ENCODE assay signal across 12 cellular contexts in genomic region chr1:226697608-226698544, GRCh38. TPM values are rescaled to one million over a fixed set of nuclear protein-coding genes. Genes with fewer than 3 reads are reported as not detected.
DNase-seq lines count a peak whose midpoint lies in the region; ATAC-seq, FAIRE-seq and TF ChIP-seq lines count a peak whose summit lies in the region.
"Had no signal": no experiment of that assay in that cellular context is flagged by ENCODE, and none has a peak within 500 bp of the region (broad histone marks: within the 10 kb centered on the region; RNA-seq: fewer than 3 reads in every experiment).

No MANE protein-coding gene starts in this region.

- H3K56ac ChIP-seq in IMR-90 (ENCODE audit: extremely low read depth, insufficient read depth, low read length), result no peak overlapping the region

- no peak overlapping the region for H3K27ac Mint-ChIP-seq in GM23338
- H3K27ac Mint-ChIP-seq: H9, WTC11 had no signal

- H3K9me3 Mint-ChIP-seq in GM23338, result no peaks in the 10 kb centered on the region

- intact Hi-C loops in IMR-90 (cut with micrococcal nuclease) (no loop called here), esophagus squamous epithelium (cut with DNase I) (no loop called here)

- H3K36me3 Mint-ChIP-seq in GM23338 (ENCODE audit: low read depth), result no peaks in the 10 kb centered on the region
- H3K36me3 Mint-ChIP-seq: WTC11 had no signal

- no peak overlapping the region for H4K8ac ChIP-seq in IMR-90 (ENCODE audit: low read depth in 2 of 2, low read length in 2 of 2)

- H3K4me1 Mint-ChIP-seq in GM23338, result peaks cover 18% of the 10 kb centered on the region

- ATAC-seq in A549 (peak; percentile 26 to 27; a peak in 1 of 6 replicates), GM19351 (IDR thresholded peaks at IDR 0.05; ENCODE audit: unreplicated experiment) (peak; percentile 4), IMR-90 (ENCODE audit: low read depth) (no peak), HG03095 (IDR thresholded peaks at IDR 0.05; ENCODE audit: unreplicated experiment) (no peak), GM23338 (no peak)
- ATAC-seq: WTC11 had no signal

- no peaks in the 10 kb centered on the region; the same call in 1 of the 2 replicates for H3F3A ChIP-seq in GM23338 (replicated peaks; ENCODE audit: low read depth)

- TF ChIP-seq CTCF in A549 (IDR thresholded peaks at IDR 0.05) (no peak), IMR-90 (conservative IDR thresholded peaks at IDR 0.05; ENCODE audit: low read depth, low read length) (no peak), esophagus squamous epithelium (IDR thresholded peaks at IDR 0.05) (no peak), GM23338 (conservative IDR thresholded peaks at IDR 0.05; ENCODE audit: low read depth in 2 of 2) (no peak)

- no peak for TF ChIP-seq EP300 in A549 (IDR thresholded peaks at IDR 0.05)

- H2AK9ac ChIP-seq in IMR-90 (replicated peaks; ENCODE audit: low read depth, low read length, poor library complexity), result no peak overlapping the region

- TF ChIP-seq RAD21 in A549 (conservative IDR thresholded peaks at IDR 0.05 in 1 of 2, IDR thresholded peaks at IDR 0.05 in 1 of 2) (no peak), IMR-90 (IDR thresholded peaks at IDR 0.05; ENCODE audit: low read length) (no peak)

- H3K27me3 Mint-ChIP-seq in GM23338 (ENCODE audit: insufficient read depth, low read depth, poor library complexity), result peaks cover 10% of the 10 kb centered on the region

- no peak overlapping the region for H3K23ac ChIP-seq in IMR-90 (ENCODE audit: low read depth, low read length)

- H3K9me3 ChIP-seq in A549, result no peaks in the 10 kb centered on the region
- H3K9me3 ChIP-seq in IMR-90 (ENCODE audit: control insufficient read depth, insufficient read depth, low read length), result no peaks in the 10 kb centered on the region
- H3K9me3 ChIP-seq in esophagus squamous epithelium, result no peaks in the 10 kb centered on the region

- CTCF ChIA-PET in A549 (lab: Yijun Ruan, JAX), result interaction anchor here (0.6 to 2.1 kb wide), 4 partner anchors 8 to 369 kb away, joined by 3 to 4 read pairs (median 3); no protein-coding TSS in a partner anchor
- CTCF ChIA-PET in IMR-90 (lab: Yijun Ruan, JAX), result no interaction called here

- in situ Hi-C loops in IMR-90 (cut with MboI; ENCODE audit: low sequenced_read_pairs), result no loop called here

- 0 out of 2 replicates have a peak, but pooled peaks cover 3% of the 10 kb centered on the region for H3K9me2 ChIP-seq in GM23338 (ENCODE audit: insufficient read depth)

- 0 out of 3 replicates have a peak, but pooled peaks cover 4% of the 10 kb centered on the region for H3K4me1 ChIP-seq in A549
- peaks cover 12% of the 10 kb centered on the region for H3K4me1 ChIP-seq in IMR-90 (ENCODE audit: control insufficient read depth, insufficient read depth, low read length)
- H3K4me1 ChIP-seq in esophagus squamous epithelium, result peaks cover 22 to 95% (median 65%) of the 10 kb centered on the region in 3 donors
- H3K4me1 ChIP-seq in GM23338 (ENCODE audit: insufficient read depth), result peaks cover 22% of the 10 kb centered on the region

- no peak overlapping the region for H2BK15ac ChIP-seq in IMR-90 (ENCODE audit: low read depth, low read length)

- 65% methylated on average over 7 of the region's 8 CpGs for WGBS in A549 (ENCODE audit: missing lambda C conversion rate)
- 79% methylated on average over 2 of the region's 8 CpGs; no CpG with 5 or more reads in 1 of the 2 experiments for WGBS in IMR-90 (ENCODE audit: extremely low coverage in 2 of 2, insufficient read length in 1 of 2), 2 experiments
- 42 to 44% methylated on average over 5 to 6 of the region's 8 CpGs for WGBS in esophagus squamous epithelium, 2 donors

- H3K9ac ChIP-seq in IMR-90 (ENCODE audit: low read depth, low read length), result no peak overlapping the region

- no peak overlapping the region for H3K18ac ChIP-seq in IMR-90 (ENCODE audit: low read depth, low read length)

- H2BK120ac ChIP-seq in IMR-90 (ENCODE audit: low read depth, low read length), result no peak overlapping the region

- H2AK5ac ChIP-seq in IMR-90 (ENCODE audit: low read depth, low read length), result no peak overlapping the region

- peak overlapping the region; percentile 10; the same call in 1 of the 2 replicates for H3K4ac ChIP-seq in IMR-90 (ENCODE audit: low read depth, low read length)

- DNase-seq in A549 (ENCODE audit: low read depth in 1 of 2, low spot score in 1 of 2) (no peak), IMR-90 (no peak), esophagus squamous epithelium (lab: John Stamatoyannopoulos, UW) (no peak), NCI-H2196 treated with DMSO at 0.1 percent for 48 hours (lab: John Stamatoyannopoulos, UW; ENCODE audit: unreplicated experiment) (no peak), GM23338 (ENCODE audit: low spot score) (no peak), glomerular visceral epithelial cell (ENCODE audit: extremely low spot score) (no peak)
- DNase-seq: H9, NCI-H187 had no signal

- no peaks in the 10 kb centered on the region for H3K79me1 ChIP-seq in IMR-90 (ENCODE audit: low read depth in 1 of 2, low read length in 2 of 2)

- dilution Hi-C loops in IMR-90 (cut with HindIII; ENCODE audit: low sequenced_read_pairs, unreplicated experiment), result no loop called here

- no peak overlapping the region; the same call in none of the 2 replicates for H2BK20ac ChIP-seq in IMR-90 (ENCODE audit: low read depth, low read length)

- H3K36me3 ChIP-seq in IMR-90 (ENCODE audit: control insufficient read depth, insufficient read depth, low read length) (no peaks in the 10 kb centered on the region), esophagus squamous epithelium (peaks cover 0 to 8% (median 4%) of the 10 kb centered on the region in 3 donors), GM23338 (ENCODE audit: insufficient read depth) (no peaks in the 10 kb centered on the region)

- H3K79me2 ChIP-seq in GM23338 (replicated peaks; ENCODE audit: insufficient read depth), result no peaks in the 10 kb centered on the region

- no TSS peak for BruUV-seq in IMR-90 (replicated peaks; lab: Mats Ljungman, UMichigan)

- H3K9me1 ChIP-seq in IMR-90 (ENCODE audit: insufficient read depth, low read length), result 0 out of 2 replicates have a peak, but pooled peaks cover 9% of the 10 kb centered on the region

- H4K91ac ChIP-seq in IMR-90 (ENCODE audit: insufficient read depth, low read depth, low read length), result no peak overlapping the region

- FAIRE-seq in A549 (lab: Jason Lieb, UNC), result no peak
- FAIRE-seq: D721Med had no signal

- no peak overlapping the region for H4K5ac ChIP-seq in IMR-90 (ENCODE audit: low read depth, low read length)

- H3K4me3 ChIP-seq in A549 (no peak overlapping the region), IMR-90 (ENCODE audit: insufficient read depth, low read depth, low read length) (no peak overlapping the region), esophagus squamous epithelium (no peak overlapping the region), GM23338 (no peak overlapping the region)

- no peak overlapping the region for H3K14ac ChIP-seq in IMR-90 (replicated peaks; ENCODE audit: low read depth, low read length)

- H3K27me3 ChIP-seq in IMR-90 (ENCODE audit: control insufficient read depth, insufficient read depth, low read length), result no peaks in the 10 kb centered on the region
- H3K27me3 ChIP-seq in esophagus squamous epithelium, result no peaks in the 10 kb centered on the region
- H3K27me3 ChIP-seq in GM23338 (ENCODE audit: insufficient read depth), result no peaks in the 10 kb centered on the region

- H3K27ac ChIP-seq in A549, result no peak overlapping the region
- H3K27ac ChIP-seq in IMR-90 (ENCODE audit: insufficient read depth, low read length), result no peak overlapping the region
- H3K27ac ChIP-seq in esophagus squamous epithelium, result peak overlapping the region; percentile 67 to 87 (median 84)
- H3K27ac ChIP-seq in GM23338 (ENCODE audit: low read depth), result no peak overlapping the region

- no peak overlapping the region for H3K4me2 ChIP-seq in A549
- no peak overlapping the region for H3K4me2 ChIP-seq in IMR-90 (ENCODE audit: low read depth, low read length)
- no peak overlapping the region for H3K4me2 ChIP-seq in GM23338

- TF ChIP-seq POLR2A in A549 (IDR thresholded peaks at IDR 0.05; ENCODE audit: low read length) (no peak), IMR-90 (IDR thresholded peaks at IDR 0.05; ENCODE audit: low read depth, low read length) (no peak), esophagus squamous epithelium (IDR thresholded peaks at IDR 0.05) (no peak)

- no peak overlapping the region for H2AFZ ChIP-seq in IMR-90 (replicated peaks; ENCODE audit: low read length, poor library complexity)
- no peak overlapping the region for H2AFZ ChIP-seq in GM23338

- POLR2A ChIA-PET in A549 (lab: Yijun Ruan, JAX), result no interaction called here
- POLR2A ChIA-PET in IMR-90 (lab: Charles Lee; ENCODE audit: unreplicated experiment), result no interaction called here

- H4K20me1 ChIP-seq in IMR-90 (ENCODE audit: insufficient read depth, low read length) (no peaks in the 10 kb centered on the region), GM23338 (replicated peaks; ENCODE audit: insufficient read depth) (no peaks in the 10 kb centered on the region)

- H3K4me3 Mint-ChIP-seq in GM23338, result no peak overlapping the region
- H3K4me3 Mint-ChIP-seq: H9, WTC11 had no signal

- no peak overlapping the region for H2BK5ac ChIP-seq in IMR-90 (ENCODE audit: low read depth, low read length, poor library complexity, severe bottlenecking)

TF ChIP-seq in IMR-90, 13 proteins besides CTCF, POLR2A, EP300 and RAD21 (continues in another document):
- no peak for TF ChIP-seq RCOR1 (IDR thresholded peaks at IDR 0.05; ENCODE audit: insufficient replicate concordance, low read length)
- no peak for TF ChIP-seq RFX5 (IDR thresholded peaks at IDR 0.05; ENCODE audit: low read depth, low read length)
- no peak for TF ChIP-seq MAFK (IDR thresholded peaks at IDR 0.05; ENCODE audit: low read depth, low read length)

TF ChIP-seq in GM23338, 12 proteins besides CTCF, POLR2A, EP300 and RAD21 (continues in another document):
- no peak for TF ChIP-seq EZH2 (IDR thresholded peaks at IDR 0.05; ENCODE audit: low read depth, unreplicated experiment)

RNA-seq across cellular contexts. Expression of gene ITPKB, which starts 41.2 kb away (rescaled TPM):
- polyA plus RNA-seq in A549 (2011; rRNA removed), result 1.7 and 2.1 TPM in 2 replicates
- 0.74 and 1.1 TPM in 2 replicates for polyA plus RNA-seq in A549 (2012; cell fraction: cytosol; rRNA removed)
- polyA plus RNA-seq in A549 (2012; cell fraction: nucleus; rRNA removed), result 1.7 and 1.9 TPM in 2 replicates
- polyA plus RNA-seq in A549 (2017; fragmentation: RNase III; extraction: RNeasy Plus Mini Kit Qiagen cat#74134 plus additional on column Dnase treatment), result 1.8 to 2.8 TPM (median 2.6 TPM) in 3 replicates
- polyA minus RNA-seq in A549 (2011; rRNA and poly(A)+ RNA removed), result 4.9 and 5.6 TPM in 2 replicates
- total RNA-seq in IMR-90 (2012; rRNA removed), result 0.72 and 0.83 TPM in 2 replicates
- 1.3 and 1.4 TPM in 2 replicates for polyA plus RNA-seq in IMR-90 (2012; rRNA removed)
- polyA plus RNA-seq in IMR-90 (2012; cell fraction: cytosol; rRNA removed), result 0.87 and 1.7 TPM in 2 replicates
- polyA plus RNA-seq in IMR-90 (2012; cell fraction: nucleus; rRNA removed; ENCODE audit: low replicate concordance), result 1.9 and 2.6 TPM in 2 replicates
- 10 to 100 TPM; 10.7 to 22.3 (median 15.9) TPM for total RNA-seq in esophagus squamous epithelium
- 4.7 and 5.2 TPM in 2 replicates for total RNA-seq in GM23338 (2014; rRNA removed; shearing (Covaris generic))
- 0.31 and 0.37 TPM in 2 replicates for polyA plus RNA-seq in GM23338 (2016; fragmentation: Nextera tagmentation; extraction: Ambion mirVana)

Comparison
In these comparisons a context has a peak if more than half of its experiments do, and no peak if none do; other contexts are left out.
1. ATAC-seq: peak in A549 (2 of 2) and GM19351 (single experiment); none in IMR-90 (single experiment), HG03095 (single experiment) and GM23338 (single experiment).
2. H3K27ac ChIP-seq: peak in esophagus squamous epithelium (4 of 4); none in A549 (0 of 2), IMR-90 (single experiment) and GM23338 (single experiment).